27 cellular contexts compared by ENCODE assay signal in the genomic region with DNA sequence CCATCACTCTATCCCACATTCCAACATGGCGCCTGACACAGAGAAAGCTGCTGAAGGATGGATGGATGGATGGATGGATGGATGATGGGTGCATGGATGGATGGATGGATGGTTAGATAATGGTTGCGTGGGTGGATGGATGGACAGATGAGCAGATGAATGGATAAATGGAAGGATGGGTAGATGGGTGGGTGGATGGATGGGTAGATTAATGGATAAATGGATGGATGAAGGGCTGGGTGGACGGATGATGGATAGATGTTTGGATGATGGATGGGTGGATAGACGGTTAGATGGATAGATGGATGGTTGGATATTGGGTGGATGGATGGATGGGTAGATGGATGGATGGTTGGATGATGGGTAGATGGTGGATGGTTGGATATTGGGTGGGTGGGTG. TPM values are rescaled to one million over a fixed set of nuclear protein-coding genes. Genes with fewer than 3 reads are reported as not detected.
"Had no signal": no experiment of that assay in that cellular context is flagged by ENCODE, and none has a peak within 500 bp of the region (broad histone marks: within the 10 kb centered on the region; RNA-seq: fewer than 3 reads in every experiment).

No MANE protein-coding gene starts in this region.

- DNase-seq: cortex of kidney; foreskin fibroblast; gastrocnemius medialis; head of caudate nucleus; kidney; natural killer cell; stimulated activated CD4-positive, alpha-beta T cell treated with anti-CD3 and anti-CD28 coated beads, Interleukin-12 subunit alpha, Interleukin-12 subunit beta, amount 100 ng/mL, for 4 hours; stimulated activated CD4-positive, alpha-beta T cell treated with anti-CD3 and anti-CD28 coated beads, Interleukin-1b, Interleukin-23, amount 100 ng/mL, for 48 hours; stimulated activated CD4-positive, alpha-beta T cell treated with anti-CD3 and anti-CD28 coated beads, Interleukin-4, amount 100 ng/mL, for 1 hour; stimulated activated CD8-positive, alpha-beta memory T cell treated with anti-CD3 and anti-CD28 coated beads, Interleukin-4, amount 100 ng/mL, for 48 hours; stimulated activated naive CD4-positive, alpha-beta T cell; stimulated activated naive CD8-positive, alpha-beta T cell treated with anti-CD3 and anti-CD28 coated beads, Interleukin-15, amount 100 ng/mL, for 72 hours; transverse colon; upper lobe of right lung had no signal

- H3K4me1 Mint-ChIP-seq: neural crest cell had no signal

- ATAC-seq: esophagus mucosa; gastrocnemius medialis; left lobe of liver; natural killer cell; sciatic nerve; stimulated activated naive CD8-positive, alpha-beta T cell treated with anti-CD3 and anti-CD28 coated beads, Interleukin-15, amount 100 ng/mL, for 72 hours; upper lobe of right lung had no signal

- H3K27me3 Mint-ChIP-seq: progenitor cell of endocrine pancreas; stimulated activated naive CD8-positive, alpha-beta T cell treated with anti-CD3 and anti-CD28 coated beads, Interleukin-15, amount 100 ng/mL, for 72 hours had no signal

- H3K4me3 Mint-ChIP-seq: memory B cell; natural killer cell; neural crest cell; stimulated activated naive CD8-positive, alpha-beta T cell treated with anti-CD3 and anti-CD28 coated beads, Interleukin-15, amount 100 ng/mL, for 72 hours had no signal

- H3K36me3 Mint-ChIP-seq: natural killer cell had no signal

- H3K27ac Mint-ChIP-seq: memory B cell, progenitor cell of endocrine pancreas had no signal

RNA-seq across cellular contexts. Expression of a gene that starts 4.5 kb away (rescaled TPM):
- total RNA-seq: dermis microvascular lymphatic vessel endothelial cell, gastrocnemius medialis, glomerular endothelial cell, mononuclear cell, osteoblast, smooth muscle cell, vagina had no signal
- polyA plus RNA-seq: smooth muscle cell had no signal

RNA-seq across cellular contexts. Expression of a gene that starts 11.6 kb away (rescaled TPM):
- total RNA-seq: esophagus mucosa, glomerular endothelial cell, mononuclear cell, osteoblast, right atrium auricular region, sciatic nerve, smooth muscle cell, vagina had no signal

RNA-seq across cellular contexts. Expression of a gene that starts 20.7 kb away (rescaled TPM):
- total RNA-seq: glomerular endothelial cell, neural crest cell, progenitor cell of endocrine pancreas had no signal

RNA-seq across cellular contexts. Expression of a gene that starts 26.2 kb away (rescaled TPM):
- total RNA-seq: dermis microvascular lymphatic vessel endothelial cell, glomerular endothelial cell, left lobe of liver, neural crest cell, progenitor cell of endocrine pancreas had no signal
